24 cellular contexts compared by ENCODE assay signal in the genomic region with DNA sequence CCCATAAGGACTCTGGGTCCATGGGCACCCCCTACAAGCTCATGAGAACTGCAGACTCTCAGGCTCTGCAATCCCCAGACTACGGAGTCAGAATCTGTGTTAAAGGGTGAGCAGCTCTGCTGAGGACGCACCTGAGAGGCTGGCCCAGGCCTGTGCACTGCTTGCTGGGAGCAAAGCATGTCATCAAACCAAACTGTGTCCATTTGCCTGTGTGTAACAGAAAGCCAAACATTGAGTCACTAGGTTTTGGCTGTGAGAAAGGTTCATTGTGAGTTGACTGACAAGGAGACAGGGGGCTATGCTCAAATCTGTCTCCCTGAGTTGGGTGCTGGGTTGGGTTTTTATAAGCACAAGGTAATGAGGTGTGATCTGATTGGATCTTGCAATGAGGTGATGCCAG.
"Had no signal": no experiment of that assay in that cellular context is flagged by ENCODE, and none has a peak within 500 bp of the region (broad histone marks: within the 10 kb centered on the region; RNA-seq: fewer than 3 reads in every experiment).

No MANE protein-coding gene starts in this region.

- H3K27me3 ChIP-seq: gastroesophageal sphincter, spleen, testis, tibial nerve, upper lobe of right lung had no signal

- ATAC-seq: esophagus mucosa; gastroesophageal sphincter; sciatic nerve; stimulated activated naive B cell treated with anti-CD40 and anti-IgM and Interleukin-4, amounts not matched to agents 10 μg/mL and 1 μg/mL and 100 μg/mL, for 72 hours; stimulated activated naive CD8-positive, alpha-beta T cell treated with anti-CD3 and anti-CD28 coated beads, Interleukin-15, amount 100 ng/mL, for 72 hours; upper lobe of right lung had no signal

- H2AFZ ChIP-seq: parathyroid adenoma had no signal

- H3K27ac ChIP-seq: dorsolateral prefrontal cortex, gastroesophageal sphincter, left ventricle myocardium inferior, parathyroid adenoma, prostate gland, spleen, testis, tibial nerve, upper lobe of right lung had no signal

- H3K79me2 ChIP-seq: parathyroid adenoma had no signal

- H3K27me3 Mint-ChIP-seq: naive B cell; stimulated activated naive B cell treated with anti-CD40 and anti-IgM and Interleukin-4, amounts not matched to agents 10 μg/mL and 1 μg/mL and 100 μg/mL, for 72 hours; stimulated activated naive CD8-positive, alpha-beta T cell treated with anti-CD3 and anti-CD28 coated beads, Interleukin-15, amount 100 ng/mL, for 72 hours had no signal

- H3K36me3 ChIP-seq: gastroesophageal sphincter, left ventricle myocardium inferior, prostate gland, spleen, tibial nerve, upper lobe of right lung had no signal

- H3K27ac Mint-ChIP-seq: nephron; stimulated activated naive B cell treated with anti-CD40 and anti-IgM and Interleukin-4, amounts not matched to agents 10 μg/mL and 1 μg/mL and 100 μg/mL, for 72 hours; stimulated activated naive CD8-positive, alpha-beta T cell treated with anti-CD3 and anti-CD28 coated beads, Interleukin-15, amount 100 ng/mL, for 72 hours had no signal

- H3K4me1 ChIP-seq: gastroesophageal sphincter, parathyroid adenoma, prostate gland, testis, tibial nerve, upper lobe of right lung had no signal

- H3K9me3 ChIP-seq: gastroesophageal sphincter, left ventricle myocardium inferior, prostate gland, spleen, testis, tibial nerve, upper lobe of right lung had no signal

- H3K4me1 Mint-ChIP-seq: nephron had no signal

- DNase-seq: cortex of kidney; dorsolateral prefrontal cortex; effector CD8-positive, alpha-beta T cell; glutamatergic neuron; left ventricle myocardium inferior; naive B cell; occipital lobe; spleen; stimulated activated CD4-positive, alpha-beta T cell treated with anti-CD3 and anti-CD28 coated beads, Interleukin-15, amount 100 ng/mL, for 24 hours; stimulated activated CD4-positive, alpha-beta T cell treated with anti-CD3 and anti-CD28 coated beads, Interleukin-1b, Interleukin-23, amount 100 ng/mL, for 48 hours; stimulated activated CD4-positive, alpha-beta T cell treated with anti-CD3 and anti-CD28 coated beads, Interleukin-4, amount 100 ng/mL, for 24 hours; stimulated activated naive B cell treated with anti-CD40 and anti-IgM and Interleukin-4, amounts not matched to agents 10 μg/mL and 1 μg/mL and 100 μg/mL, for 72 hours; stimulated activated naive CD8-positive, alpha-beta T cell treated with anti-CD3 and anti-CD28 coated beads, Interleukin-15, amount 100 ng/mL, for 72 hours; testis; upper lobe of right lung had no signal

- H3K4me3 Mint-ChIP-seq: nephron; stimulated activated naive B cell treated with anti-CD40 and anti-IgM and Interleukin-4, amounts not matched to agents 10 μg/mL and 1 μg/mL and 100 μg/mL, for 72 hours; stimulated activated naive CD8-positive, alpha-beta T cell treated with anti-CD3 and anti-CD28 coated beads, Interleukin-15, amount 100 ng/mL, for 72 hours had no signal

- H3K4me3 ChIP-seq: dorsolateral prefrontal cortex, gastroesophageal sphincter, left ventricle myocardium inferior, lung, prostate gland, spleen, testis, tibial nerve, upper lobe of right lung had no signal

- H3K9ac ChIP-seq: parathyroid adenoma had no signal

- H3K36me3 Mint-ChIP-seq: naive B cell; stimulated activated naive B cell treated with anti-CD40 and anti-IgM and Interleukin-4, amounts not matched to agents 10 μg/mL and 1 μg/mL and 100 μg/mL, for 72 hours had no signal

- FAIRE-seq: keratinocyte had no signal

- H3K9me3 Mint-ChIP-seq: naive B cell; nephron; stimulated activated naive B cell treated with anti-CD40 and anti-IgM and Interleukin-4, amounts not matched to agents 10 μg/mL and 1 μg/mL and 100 μg/mL, for 72 hours; stimulated activated naive CD8-positive, alpha-beta T cell treated with anti-CD3 and anti-CD28 coated beads, Interleukin-15, amount 100 ng/mL, for 72 hours had no signal
